Comparison of ENCODE assay signal across 29 cellular contexts in the genomic region with DNA sequence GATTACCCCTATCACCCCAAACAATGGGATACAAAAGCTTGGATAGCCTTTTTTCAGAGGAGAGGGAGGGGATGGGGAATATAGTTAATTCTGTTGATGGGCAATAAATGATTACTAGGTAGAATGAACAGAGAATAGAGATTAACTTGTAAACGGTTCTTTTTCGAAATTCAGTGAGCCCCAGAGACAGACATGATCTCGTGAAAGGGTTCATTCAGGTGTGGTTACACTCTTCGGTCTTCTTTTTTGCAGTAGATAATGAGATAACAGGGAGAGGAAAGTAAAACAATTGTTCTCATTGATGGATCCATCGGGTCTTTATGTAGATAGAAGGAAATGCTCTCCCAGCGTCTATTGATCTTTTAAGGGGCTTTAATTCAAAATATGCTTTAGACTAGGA.
"Had no signal": no experiment of that assay in that cellular context is flagged by ENCODE, and none has a peak within 500 bp of the region (broad histone marks: within the 10 kb centered on the region; RNA-seq: fewer than 3 reads in every experiment).

No MANE protein-coding gene starts in this region.

- H3K4me3 ChIP-seq: stomach, suprapubic skin, testis, thoracic aorta, thyroid gland, tibial artery, tibial nerve, transverse colon, upper lobe of left lung, upper lobe of right lung, uterus, vagina had no signal

- H3K36me3 ChIP-seq: stomach, suprapubic skin, thoracic aorta, thyroid gland, tibial artery, tibial nerve, transverse colon, upper lobe of left lung, upper lobe of right lung, uterus, vagina had no signal

- H3K9me3 ChIP-seq: suprapubic skin, testis, thoracic aorta, thyroid gland, tibial artery, transverse colon, upper lobe of left lung, upper lobe of right lung, uterus, vagina had no signal

- H3K27me3 ChIP-seq: suprapubic skin, testis, thyroid gland, tibial artery, tibial nerve, transverse colon, upper lobe of left lung, upper lobe of right lung, uterus, vagina had no signal

- H3K4me3 Mint-ChIP-seq: stimulated activated effector memory CD8-positive, alpha-beta T cell treated with anti-CD3 and anti-CD28 coated beads, Interleukin-12 subunit alpha, Interleukin-12 subunit beta, amount 100 ng/mL, for 72 hours; stimulated activated memory B cell treated with anti-CD40 and anti-IgM and Interleukin-4, amounts not matched to agents 10 μg/mL and 1 μg/mL and 100 μg/mL, for 72 hours; stimulated activated naive B cell treated with anti-CD40 and anti-IgM and Interleukin-4, amounts not matched to agents 10 μg/mL and 1 μg/mL and 100 μg/mL, for 72 hours; stimulated activated naive CD8-positive, alpha-beta T cell treated with anti-CD3 and anti-CD28 coated beads, Interleukin-15, amount 100 ng/mL, for 72 hours; stimulated activated naive CD8-positive, alpha-beta T cell treated with anti-CD3 and anti-CD28 coated beads, Interleukin-15, Interleukin-2, amounts not matched to agents 100 ng/mL and 50 ng/mL, for 24 hours; type B pancreatic cell had no signal

- H3K27ac Mint-ChIP-seq: stimulated activated effector memory CD8-positive, alpha-beta T cell treated with anti-CD3 and anti-CD28 coated beads, Interleukin-12 subunit alpha, Interleukin-12 subunit beta, amount 100 ng/mL, for 72 hours; stimulated activated memory B cell treated with anti-CD40 and anti-IgM and Interleukin-4, amounts not matched to agents 10 μg/mL and 1 μg/mL and 100 μg/mL, for 72 hours; stimulated activated naive B cell treated with anti-CD40 and anti-IgM and Interleukin-4, amounts not matched to agents 10 μg/mL and 1 μg/mL and 100 μg/mL, for 72 hours; stimulated activated naive CD8-positive, alpha-beta T cell treated with anti-CD3 and anti-CD28 coated beads, Interleukin-15, Interleukin-2, amounts not matched to agents 100 ng/mL and 50 ng/mL, for 24 hours; type B pancreatic cell had no signal

- H3K36me3 Mint-ChIP-seq: stimulated activated effector memory CD8-positive, alpha-beta T cell treated with anti-CD3 and anti-CD28 coated beads, Interleukin-12 subunit alpha, Interleukin-12 subunit beta, amount 100 ng/mL, for 72 hours; stimulated activated memory B cell treated with anti-CD40 and anti-IgM and Interleukin-4, amounts not matched to agents 10 μg/mL and 1 μg/mL and 100 μg/mL, for 72 hours; stimulated activated naive B cell treated with anti-CD40 and anti-IgM and Interleukin-4, amounts not matched to agents 10 μg/mL and 1 μg/mL and 100 μg/mL, for 72 hours had no signal

- FAIRE-seq: urothelium cell line had no signal

- H3K27ac ChIP-seq: stomach, suprapubic skin, testis, thoracic aorta, thyroid gland, tibial artery, tibial nerve, transverse colon, upper lobe of left lung, upper lobe of right lung, uterus, vagina had no signal

- ATAC-seq: stimulated activated effector memory CD8-positive, alpha-beta T cell treated with anti-CD3 and anti-CD28 coated beads, Interleukin-12 subunit alpha, Interleukin-12 subunit beta, amount 100 ng/mL, for 72 hours; stimulated activated memory B cell treated with anti-CD40 and anti-IgM and Interleukin-4, amounts not matched to agents 10 μg/mL and 1 μg/mL and 100 μg/mL, for 72 hours; stimulated activated naive B cell treated with anti-CD40 and anti-IgM and Interleukin-4, amounts not matched to agents 10 μg/mL and 1 μg/mL and 100 μg/mL, for 72 hours; stimulated activated naive CD8-positive, alpha-beta T cell treated with anti-CD3 and anti-CD28 coated beads, Interleukin-15, amount 100 ng/mL, for 72 hours; stimulated activated naive CD8-positive, alpha-beta T cell treated with anti-CD3 and anti-CD28 coated beads, Interleukin-15, Interleukin-2, amounts not matched to agents 100 U/mL and 50 U/mL, for 24 hours; upper lobe of right lung had no signal

- H3K4me1 ChIP-seq: stomach, suprapubic skin, testis, thyroid gland, tibial artery, tibial nerve, transverse colon, upper lobe of left lung, upper lobe of right lung, uterus, vagina had no signal

- H3K9me3 Mint-ChIP-seq: type B pancreatic cell had no signal

- H3K27me3 Mint-ChIP-seq: stimulated activated naive CD8-positive, alpha-beta T cell treated with anti-CD3 and anti-CD28 coated beads, Interleukin-15, amount 100 ng/mL, for 72 hours had no signal

- DNase-seq: stimulated activated CD4-positive, alpha-beta T cell treated with anti-CD3 and anti-CD28 coated beads, Interleukin-2, amount 100 ng/mL, for 48 hours; stimulated activated CD4-positive, alpha-beta T cell treated with anti-CD3 and anti-CD28 coated beads, Interleukin-4, amount 100 ng/mL, for 1 hour; stimulated activated CD4-positive, alpha-beta T cell treated with anti-CD3 and anti-CD28 coated beads, Interleukin-4, amount 100 ng/mL, for 24 hours; stimulated activated CD4-positive, alpha-beta T cell treated with anti-CD3 and anti-CD28 coated beads, Interleukin-4, amount 100 ng/mL, for 4 hours; stimulated activated CD8-positive, alpha-beta memory T cell treated with anti-CD3 and anti-CD28 coated beads, Interleukin-4, amount 100 ng/mL, for 48 hours; stimulated activated naive B cell treated with anti-CD40 and anti-IgM and Interleukin-4, amounts not matched to agents 10 μg/mL and 1 μg/mL and 100 μg/mL, for 72 hours; stimulated activated naive CD4-positive, alpha-beta T cell; stimulated activated naive CD4-positive, alpha-beta T cell treated with Interleukin-2 at 50 U/mL for 16 hours; stimulated activated naive CD8-positive, alpha-beta T cell treated with anti-CD3 and anti-CD28 coated beads, Interleukin-15, amount 100 ng/mL, for 72 hours; stimulated activated naive CD8-positive, alpha-beta T cell treated with anti-CD3 and anti-CD28 coated beads, Interleukin-15, Interleukin-2, amounts not matched to agents 100 U/mL and 50 U/mL, for 24 hours; stomach; substantia nigra; testis; thyroid gland; tibial artery; transverse colon; trophoblast cell; upper lobe of left lung; upper lobe of right lung; uterus had no signal

- H3K4me1 Mint-ChIP-seq: stimulated activated effector memory CD8-positive, alpha-beta T cell treated with anti-CD3 and anti-CD28 coated beads, Interleukin-12 subunit alpha, Interleukin-12 subunit beta, amount 100 ng/mL, for 72 hours; stimulated activated memory B cell treated with anti-CD40 and anti-IgM and Interleukin-4, amounts not matched to agents 10 μg/mL and 1 μg/mL and 100 μg/mL, for 72 hours; stimulated activated naive B cell treated with anti-CD40 and anti-IgM and Interleukin-4, amounts not matched to agents 10 μg/mL and 1 μg/mL and 100 μg/mL, for 72 hours; stimulated activated naive CD8-positive, alpha-beta T cell treated with anti-CD3 and anti-CD28 coated beads, Interleukin-15, amount 100 ng/mL, for 72 hours had no signal
